In genomic region chr5:105898183-105898582, GRCh38 we compare ENCODE assay signal across 1 cellular context.
TF ChIP-seq lines count a peak whose summit lies in the region.

No MANE protein-coding gene starts in this region.

TF ChIP-seq in GM23338, 12 proteins besides CTCF, POLR2A, EP300 and RAD21 (continued from another document):
- TF ChIP-seq, protein P1, sequence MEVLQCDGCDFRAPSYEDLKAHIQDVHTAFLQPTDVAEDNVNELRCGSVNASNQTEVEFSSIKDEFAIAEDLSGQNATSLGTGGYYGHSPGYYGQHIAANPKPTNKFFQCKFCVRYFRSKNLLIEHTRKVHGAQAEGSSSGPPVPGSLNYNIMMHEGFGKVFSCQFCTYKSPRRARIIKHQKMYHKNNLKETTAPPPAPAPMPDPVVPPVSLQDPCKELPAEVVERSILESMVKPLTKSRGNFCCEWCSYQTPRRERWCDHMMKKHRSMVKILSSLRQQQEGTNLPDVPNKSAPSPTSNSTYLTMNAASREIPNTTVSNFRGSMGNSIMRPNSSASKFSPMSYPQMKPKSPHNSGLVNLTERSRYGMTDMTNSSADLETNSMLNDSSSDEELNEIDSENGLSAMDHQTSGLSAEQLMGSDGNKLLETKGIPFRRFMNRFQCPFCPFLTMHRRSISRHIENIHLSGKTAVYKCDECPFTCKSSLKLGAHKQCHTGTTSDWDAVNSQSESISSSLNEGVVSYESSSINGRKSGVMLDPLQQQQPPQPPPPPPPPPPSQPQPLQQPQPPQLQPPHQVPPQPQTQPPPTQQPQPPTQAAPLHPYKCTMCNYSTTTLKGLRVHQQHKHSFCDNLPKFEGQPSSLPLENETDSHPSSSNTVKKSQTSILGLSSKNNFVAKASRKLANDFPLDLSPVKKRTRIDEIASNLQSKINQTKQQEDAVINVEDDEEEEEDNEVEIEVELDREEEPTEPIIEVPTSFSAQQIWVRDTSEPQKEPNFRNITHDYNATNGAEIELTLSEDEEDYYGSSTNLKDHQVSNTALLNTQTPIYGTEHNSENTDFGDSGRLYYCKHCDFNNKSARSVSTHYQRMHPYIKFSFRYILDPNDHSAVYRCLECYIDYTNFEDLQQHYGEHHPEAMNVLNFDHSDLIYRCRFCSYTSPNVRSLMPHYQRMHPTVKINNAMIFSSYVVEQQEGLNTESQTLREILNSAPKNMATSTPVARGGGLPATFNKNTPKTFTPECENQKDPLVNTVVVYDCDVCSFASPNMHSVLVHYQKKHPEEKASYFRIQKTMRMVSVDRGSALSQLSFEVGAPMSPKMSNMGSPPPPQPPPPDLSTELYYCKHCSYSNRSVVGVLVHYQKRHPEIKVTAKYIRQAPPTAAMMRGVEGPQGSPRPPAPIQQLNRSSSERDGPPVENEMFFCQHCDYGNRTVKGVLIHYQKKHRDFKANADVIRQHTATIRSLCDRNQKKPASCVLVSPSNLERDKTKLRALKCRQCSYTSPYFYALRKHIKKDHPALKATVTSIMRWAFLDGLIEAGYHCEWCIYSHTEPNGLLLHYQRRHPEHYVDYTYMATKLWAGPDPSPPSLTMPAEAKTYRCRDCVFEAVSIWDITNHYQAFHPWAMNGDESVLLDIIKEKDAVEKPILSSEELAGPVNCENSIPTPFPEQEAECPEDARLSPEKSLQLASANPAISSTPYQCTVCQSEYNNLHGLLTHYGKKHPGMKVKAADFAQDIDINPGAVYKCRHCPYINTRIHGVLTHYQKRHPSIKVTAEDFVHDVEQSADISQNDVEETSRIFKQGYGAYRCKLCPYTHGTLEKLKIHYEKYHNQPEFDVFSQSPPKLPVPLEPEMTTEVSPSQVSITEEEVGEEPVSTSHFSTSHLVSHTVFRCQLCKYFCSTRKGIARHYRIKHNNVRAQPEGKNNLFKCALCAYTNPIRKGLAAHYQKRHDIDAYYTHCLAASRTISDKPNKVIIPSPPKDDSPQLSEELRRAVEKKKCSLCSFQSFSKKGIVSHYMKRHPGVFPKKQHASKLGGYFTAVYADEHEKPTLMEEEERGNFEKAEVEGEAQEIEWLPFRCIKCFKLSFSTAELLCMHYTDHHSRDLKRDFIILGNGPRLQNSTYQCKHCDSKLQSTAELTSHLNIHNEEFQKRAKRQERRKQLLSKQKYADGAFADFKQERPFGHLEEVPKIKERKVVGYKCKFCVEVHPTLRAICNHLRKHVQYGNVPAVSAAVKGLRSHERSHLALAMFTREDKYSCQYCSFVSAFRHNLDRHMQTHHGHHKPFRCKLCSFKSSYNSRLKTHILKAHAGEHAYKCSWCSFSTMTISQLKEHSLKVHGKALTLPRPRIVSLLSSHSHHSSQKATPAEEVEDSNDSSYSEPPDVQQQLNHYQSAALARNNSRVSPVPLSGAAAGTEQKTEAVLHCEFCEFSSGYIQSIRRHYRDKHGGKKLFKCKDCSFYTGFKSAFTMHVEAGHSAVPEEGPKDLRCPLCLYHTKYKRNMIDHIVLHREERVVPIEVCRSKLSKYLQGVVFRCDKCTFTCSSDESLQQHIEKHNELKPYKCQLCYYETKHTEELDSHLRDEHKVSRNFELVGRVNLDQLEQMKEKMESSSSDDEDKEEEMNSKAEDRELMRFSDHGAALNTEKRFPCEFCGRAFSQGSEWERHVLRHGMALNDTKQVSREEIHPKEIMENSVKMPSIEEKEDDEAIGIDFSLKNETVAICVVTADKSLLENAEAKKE (CRISPR knock-in tag; IDR thresholded peaks at IDR 0.05), result no peak
- TF ChIP-seq JUNB (IDR thresholded peaks at IDR 0.05; ENCODE audit: unreplicated experiment) (no peak), EZH2 (IDR thresholded peaks at IDR 0.05; ENCODE audit: low read depth, unreplicated experiment) (no peak), ZNF331 (CRISPR knock-in tag; IDR thresholded peaks at IDR 0.05; ENCODE audit: low read depth) (no peak), EZH2phosphoT487 (IDR thresholded peaks at IDR 0.05; ENCODE audit: unreplicated experiment) (no peak), NANOG (IDR thresholded peaks at IDR 0.05; ENCODE audit: borderline replicate concordance) (no peak), CREB1 (CRISPR knock-in tag; IDR thresholded peaks at IDR 0.05; ENCODE audit: low read depth) (no peak), REST (IDR thresholded peaks at IDR 0.05; ENCODE audit: unreplicated experiment) (no peak), STAT1 (IDR thresholded peaks at IDR 0.05; ENCODE audit: unreplicated experiment) (no peak)
TF ChIP-seq in GM23338: peak in this region for 0.
